Comparison of ENCODE assay signal across 36 cellular contexts in the genomic region with DNA sequence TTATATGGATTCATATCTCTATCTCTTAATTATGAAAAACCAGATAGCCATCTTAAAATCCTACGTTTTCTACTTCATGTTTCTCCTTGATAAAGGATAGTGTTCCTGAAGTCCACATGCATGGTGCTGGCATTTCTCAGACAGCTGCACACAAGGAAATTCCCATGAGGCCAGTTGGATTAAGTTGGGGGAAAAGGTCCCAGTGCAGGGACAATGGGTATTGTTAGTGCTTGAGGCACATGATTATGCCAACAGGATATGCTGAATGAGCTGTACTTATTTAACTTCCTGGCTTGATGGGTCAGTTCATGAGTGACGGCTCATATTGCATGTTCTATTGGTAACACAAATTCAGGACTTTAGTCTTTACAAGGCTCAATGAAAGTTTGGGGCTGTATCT.
"Had no signal": no experiment of that assay in that cellular context is flagged by ENCODE, and none has a peak within 500 bp of the region (broad histone marks: within the 10 kb centered on the region; RNA-seq: fewer than 3 reads in every experiment).

No MANE protein-coding gene starts in this region.

- H3K4me1 Mint-ChIP-seq: activated naive CD8-positive, alpha-beta T cell treated with anti-CD3 and anti-CD28 coated beads for 36 hours; naive thymus-derived CD8-positive, alpha-beta T cell; stimulated activated memory B cell treated with anti-CD40 and anti-IgM and Interleukin-4, amounts not matched to agents 10 μg/mL and 1 μg/mL and 100 μg/mL, for 72 hours had no signal

- H3K36me3 Mint-ChIP-seq: activated naive CD8-positive, alpha-beta T cell treated with anti-CD3 and anti-CD28 coated beads for 36 hours; naive thymus-derived CD8-positive, alpha-beta T cell; stimulated activated memory B cell treated with anti-CD40 and anti-IgM and Interleukin-4, amounts not matched to agents 10 μg/mL and 1 μg/mL and 100 μg/mL, for 72 hours had no signal

- H3K4me3 Mint-ChIP-seq: activated naive CD4-positive, alpha-beta T cell treated with anti-CD3 and anti-CD28 coated beads for 36 hours; activated naive CD8-positive, alpha-beta T cell treated with anti-CD3 and anti-CD28 coated beads for 36 hours; naive thymus-derived CD8-positive, alpha-beta T cell; neural crest cell; stimulated activated memory B cell treated with anti-CD40 and anti-IgM and Interleukin-4, amounts not matched to agents 10 μg/mL and 1 μg/mL and 100 μg/mL, for 72 hours; T-helper 1 cell treated with Interleukin-12 subunit alpha and Interleukin-12 subunit beta and Interleukin-4 antibody, amounts not matched to agents 30 μg/mL and 1 μg/mL, for 36 hours had no signal

- H3K9me3 Mint-ChIP-seq: activated naive CD4-positive, alpha-beta T cell treated with anti-CD3 and anti-CD28 coated beads for 36 hours; activated naive CD8-positive, alpha-beta T cell treated with anti-CD3 and anti-CD28 coated beads for 36 hours; neural crest cell; stimulated activated memory B cell treated with anti-CD40 and anti-IgM and Interleukin-4, amounts not matched to agents 10 μg/mL and 1 μg/mL and 100 μg/mL, for 72 hours; T-helper 1 cell treated with Interleukin-12 subunit alpha and Interleukin-12 subunit beta and Interleukin-4 antibody, amounts not matched to agents 30 μg/mL and 1 μg/mL, for 36 hours had no signal

- H3K9ac ChIP-seq: parathyroid adenoma had no signal

- H3K4me1 ChIP-seq: adrenal gland, body of pancreas, colonic mucosa, esophagus squamous epithelium, gastrocnemius medialis, left lung, parathyroid adenoma, psoas muscle, stomach, suprapubic skin, tibial nerve had no signal

- H3K4me2 ChIP-seq: smooth muscle cell had no signal

- H3K27ac Mint-ChIP-seq: activated naive CD4-positive, alpha-beta T cell treated with anti-CD3 and anti-CD28 coated beads for 36 hours; activated naive CD8-positive, alpha-beta T cell treated with anti-CD3 and anti-CD28 coated beads for 36 hours; naive thymus-derived CD8-positive, alpha-beta T cell; stimulated activated memory B cell treated with anti-CD40 and anti-IgM and Interleukin-4, amounts not matched to agents 10 μg/mL and 1 μg/mL and 100 μg/mL, for 72 hours; T-helper 1 cell treated with Interleukin-12 subunit alpha and Interleukin-12 subunit beta and Interleukin-4 antibody, amounts not matched to agents 30 μg/mL and 1 μg/mL, for 36 hours had no signal

- H3K36me3 ChIP-seq: adrenal gland, cardiac muscle cell, colonic mucosa, esophagus squamous epithelium, gastrocnemius medialis, left lung, stomach, suprapubic skin, tibial nerve had no signal

- H3K27ac ChIP-seq: adrenal gland, body of pancreas, cardiac muscle cell, colonic mucosa, epithelial cell of prostate, esophagus squamous epithelium, gastrocnemius medialis, left lung, parathyroid adenoma, psoas muscle, stomach, suprapubic skin, tibial nerve, VCaP had no signal

- H3K4me3 ChIP-seq: adrenal gland, body of pancreas, cardiac muscle cell, colonic mucosa, esophagus squamous epithelium, gastrocnemius medialis, left lung, lung, psoas muscle, smooth muscle cell, stomach, suprapubic skin, tibial nerve had no signal

- DNase-seq: activated CD4-positive, alpha-beta T cell treated with anti-CD3 and anti-CD28 coated beads for 4 hours; activated CD4-positive, alpha-beta T cell treated with anti-CD3 and anti-CD28 coated beads, Interleukin-2, amount 50 U/mL, for 4 hours; activated CD8-positive, alpha-beta memory T cell treated with anti-CD3 and anti-CD28 coated beads for 24 hours; activated effector memory CD4-positive, alpha-beta T cell treated with anti-CD3 and anti-CD28 coated beads, Interleukin-2, amount 50 U/mL, for 16 hours; activated naive CD4-positive, alpha-beta T cell treated with anti-CD3 and anti-CD28 coated beads for 36 hours; activated naive CD8-positive, alpha-beta T cell treated with anti-CD3 and anti-CD28 coated beads for 36 hours; adrenal gland; aorta; body of pancreas; cerebellar nuclear complex; colonic mucosa; esophagus squamous epithelium; gastrocnemius medialis; head of caudate nucleus; hypothalamus; left lung; midbrain; naive thymus-derived CD8-positive, alpha-beta T cell; occipital lobe; psoas muscle; stimulated activated CD4-positive, alpha-beta T cell treated with anti-CD3 and anti-CD28 coated beads, Interleukin-1b, Interleukin-23, amount 100 ng/mL, for 48 hours; stimulated activated CD4-positive, alpha-beta T cell treated with anti-CD3 and anti-CD28 coated beads, Interleukin-4, amount 100 ng/mL, for 4 hours; stimulated activated CD8-positive, alpha-beta memory T cell treated with anti-CD3 and anti-CD28 coated beads, Interleukin-4, amount 100 ng/mL, for 48 hours; stomach; T-helper 9 cell had no signal

- H3K27me3 Mint-ChIP-seq: activated naive CD8-positive, alpha-beta T cell treated with anti-CD3 and anti-CD28 coated beads for 36 hours; naive thymus-derived CD8-positive, alpha-beta T cell; stimulated activated memory B cell treated with anti-CD40 and anti-IgM and Interleukin-4, amounts not matched to agents 10 μg/mL and 1 μg/mL and 100 μg/mL, for 72 hours had no signal

- H3K79me2 ChIP-seq: parathyroid adenoma had no signal

- H3K27me3 ChIP-seq: adrenal gland, body of pancreas, cardiac muscle cell, colonic mucosa, esophagus squamous epithelium, gastrocnemius medialis, left lung, stomach, suprapubic skin, tibial nerve had no signal

- H2AFZ ChIP-seq: parathyroid adenoma had no signal

- H3K9me3 ChIP-seq: adrenal gland, body of pancreas, colonic mucosa, esophagus squamous epithelium, gastrocnemius medialis, left lung, psoas muscle, stomach, suprapubic skin, tibial nerve had no signal
